ENCODE assay signal across 2 cellular contexts in the genomic region with DNA sequence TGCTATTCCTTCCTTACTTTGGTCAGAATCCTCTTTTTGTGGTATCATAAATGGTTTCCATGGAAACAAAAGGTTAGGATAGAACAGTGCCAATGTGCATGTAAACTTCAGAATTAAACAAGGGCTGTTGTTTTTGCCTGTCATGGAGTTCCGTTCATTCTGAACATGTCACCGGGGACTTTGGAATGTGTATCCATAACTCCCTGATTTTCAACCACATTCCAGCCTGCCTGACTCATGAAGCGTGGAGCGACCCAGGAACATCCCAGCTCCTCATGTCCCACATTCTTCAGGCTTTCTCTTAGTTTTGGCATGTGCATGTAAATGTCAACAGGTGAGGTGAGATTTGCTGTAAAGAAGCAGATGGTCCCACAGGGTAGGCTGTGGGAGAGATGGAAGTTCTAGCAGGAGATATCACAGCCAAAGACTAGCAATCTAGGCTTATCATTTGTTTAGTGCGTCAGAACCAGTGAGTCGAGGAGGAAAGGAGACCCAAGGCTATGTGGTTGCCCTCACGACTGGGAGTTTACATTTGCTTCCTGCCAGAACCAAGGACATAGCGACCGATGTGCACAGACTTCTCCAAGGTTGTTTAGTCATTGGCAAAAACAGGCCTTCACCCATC.
TF ChIP-seq lines count a peak whose summit lies in the region.

No MANE protein-coding gene starts in this region.

TF ChIP-seq in IMR-90, 13 proteins besides CTCF, POLR2A, EP300 and RAD21:
- TF ChIP-seq RFX5 (IDR thresholded peaks at IDR 0.05; ENCODE audit: low read depth, low read length) (no peak), CEBPB (IDR thresholded peaks at IDR 0.05; ENCODE audit: low read depth, low read length) (peak; percentile 10; the same call in 1 of the 2 replicates), USF2 (IDR thresholded peaks at IDR 0.05; ENCODE audit: low read depth, low read length) (no peak), RCOR1 (IDR thresholded peaks at IDR 0.05; ENCODE audit: insufficient replicate concordance, low read length) (no peak), FOS (IDR thresholded peaks at IDR 0.05; ENCODE audit: low read depth, low read length) (peak; percentile 66), CHD1 (IDR thresholded peaks at IDR 0.05; ENCODE audit: low read depth, low read length) (no peak), SMC3 (IDR thresholded peaks at IDR 0.05; ENCODE audit: low read depth, low read length) (no peak), BHLHE40 (IDR thresholded peaks at IDR 0.05; ENCODE audit: low read depth, low read length) (peak; percentile 59; the same call in 1 of the 2 replicates), MAZ (IDR thresholded peaks at IDR 0.05; ENCODE audit: borderline replicate concordance, low read depth, low read length) (no peak), MXI1 (IDR thresholded peaks at IDR 0.05; ENCODE audit: borderline replicate concordance, low read depth, low read length) (0 out of 2 replicates have a peak, but pooled peaks have one; percentile 9), ELK1 (IDR thresholded peaks at IDR 0.05; ENCODE audit: borderline replicate concordance, low read depth, low read length) (no peak), MAFK (IDR thresholded peaks at IDR 0.05; ENCODE audit: low read depth, low read length) (no peak), NFE2L2 (IDR thresholded peaks at IDR 0.05; ENCODE audit: low read depth, low read length) (peak; percentile 21; the same call in 1 of the 2 replicates)

TF ChIP-seq in K562, 482 proteins besides CTCF, POLR2A, EP300 and RAD21:
- TF ChIP-seq RFX1 (IDR thresholded peaks at IDR 0.05): peak; percentile 76
- no peak for TF ChIP-seq GABPB1 (CRISPR knock-in tag; IDR thresholded peaks at IDR 0.05)
